Comparison of ENCODE assay signal across 9 cellular contexts in genomic region chr3:186790261-186790981, GRCh38. TPM values are rescaled to one million over a fixed set of nuclear protein-coding genes. Genes with fewer than 3 reads are reported as not detected.
DNase-seq lines count a peak whose midpoint lies in the region; ATAC-seq and TF ChIP-seq lines count a peak whose summit lies in the region.
"Had no signal": no experiment of that assay in that cellular context is flagged by ENCODE, and none has a peak within 500 bp of the region (broad histone marks: within the 10 kb centered on the region; RNA-seq: fewer than 3 reads in every experiment).

No MANE protein-coding gene starts in this region.

- POLR2A ChIA-PET in activated B cell treated with CpG ODN at 0.5 μM for 24 hours (lab: Charles Lee): interaction anchor here (0.7 to 1.0 kb wide), 9 partner anchors 10 to 175 kb away, joined by 3 to 6 read pairs (median 3); partner anchors contain the start of gene RFC4

- no peak overlapping the region for H3K9ac ChIP-seq in HUES64 (ENCODE audit: low read depth, low read length)

- H3K27me3 Mint-ChIP-seq in activated B cell treated with CpG ODN at 0.5 μM for 24 hours: no peaks in the 10 kb centered on the region

- ATAC-seq in activated B cell treated with CpG ODN at 0.5 μM for 24 hours (ENCODE audit: low read depth): no peak
- no peak for ATAC-seq in GM19452 (IDR thresholded peaks at IDR 0.05; ENCODE audit: unreplicated experiment)

- peaks cover 40% of the 10 kb centered on the region for H3K4me1 Mint-ChIP-seq in activated B cell treated with CpG ODN at 0.5 μM for 24 hours

- TF ChIP-seq POLR2A in prostate gland (IDR thresholded peaks at IDR 0.05): no peak

- TF ChIP-seq CTCF in activated B cell treated with CpG ODN at 0.5 μM for 24 hours (IDR thresholded peaks at IDR 0.05) (no peak), prostate gland (IDR thresholded peaks at IDR 0.05) (no peak)

- peaks cover 86% of the 10 kb centered on the region for H3K36me3 Mint-ChIP-seq in activated B cell treated with CpG ODN at 0.5 μM for 24 hours (ENCODE audit: low read depth)

- peak; percentile 92 for DNase-seq in DMS 273 treated with DMSO at 0.1 percent for 48 hours (lab: John Stamatoyannopoulos, UW)
- DNase-seq in activated B cell treated with CpG ODN at 0.5 μM for 24 hours: no peak
- DNase-seq in iPS-NIHi7 (ENCODE audit: extremely low spot score): peak; percentile 17
- DNase-seq in epidermal melanocyte (ENCODE audit: insufficient read length, low spot score): no peak
- DNase-seq in prostate gland (ENCODE audit: low spot score): no peak
- DNase-seq in NCI-H2196 treated with DMSO at 0.1 percent for 48 hours (lab: John Stamatoyannopoulos, UW; ENCODE audit: unreplicated experiment): no peak

- H3K27me3 ChIP-seq in HUES64 (ENCODE audit: insufficient read depth, low read length) (no peaks in the 10 kb centered on the region), prostate gland (replicated peaks; ENCODE audit: insufficient read depth) (no peaks in the 10 kb centered on the region)

- H3K4me3 Mint-ChIP-seq in activated B cell treated with CpG ODN at 0.5 μM for 24 hours: no peak overlapping the region

- H3K4me3 ChIP-seq in HUES64 (ENCODE audit: low read length) (no peak overlapping the region), prostate gland (no peak overlapping the region)

- H3K9me3 ChIP-seq in HUES64 (ENCODE audit: insufficient read depth, low read depth, low read length): no peaks in the 10 kb centered on the region
- no peaks in the 10 kb centered on the region for H3K9me3 ChIP-seq in prostate gland

- H3K27ac Mint-ChIP-seq in activated B cell treated with CpG ODN at 0.5 μM for 24 hours: peak overlapping the region; percentile 56

- intact Hi-C loops in activated B cell treated with CpG ODN at 0.5 μM for 24 hours (cut with micrococcal nuclease) (no loop called here), prostate gland (cut with DNase I) (no loop called here)

- H3K36me3 ChIP-seq in HUES64 (ENCODE audit: insufficient read depth, low read length) (peaks cover 98% of the 10 kb centered on the region), prostate gland (peaks cover 0 to 22% of the 10 kb centered on the region in 2 donors)

- H3K27ac ChIP-seq in HUES64 (ENCODE audit: low read depth, low read length): peak overlapping the region; percentile 3; the same call in 1 of the 2 replicates
- no peak overlapping the region for H3K27ac ChIP-seq in prostate gland

- 80% methylated on average over 7 of the region's 8 CpGs for WGBS in HUES64
- WGBS in prostate gland: 68% methylated on average over 8 of the region's 8 CpGs

- CTCF ChIA-PET in activated B cell treated with CpG ODN at 0.5 μM for 24 hours (lab: Charles Lee): no interaction called here

- peaks cover 8% of the 10 kb centered on the region; the same call in 1 of the 2 replicates for H3K4me1 ChIP-seq in HUES64 (ENCODE audit: insufficient read depth, low read length)
- peaks cover 11% of the 10 kb centered on the region for H3K4me1 ChIP-seq in prostate gland (replicated peaks)

- no peaks in the 10 kb centered on the region for H3K9me3 Mint-ChIP-seq in activated B cell treated with CpG ODN at 0.5 μM for 24 hours

RNA-seq across cellular contexts. Expression of gene EIF4A2, which starts 7.0 kb away (rescaled TPM):
- polyA plus RNA-seq in HUES64 (2013, experiment 1 of 2): 366 TPM
- polyA plus RNA-seq in HUES64 (2013, experiment 2 of 2): 489 TPM
- total RNA-seq in activated B cell treated with CpG ODN at 0.5 μM for 24 hours: 533 and 574 TPM in 2 replicates
- total RNA-seq in prostate gland: 100 to 1,000 TPM; 291 to 402 TPM

RNA-seq across cellular contexts. Expression of gene RFC4, which starts 15.9 kb away (rescaled TPM):
- 113 TPM for polyA plus RNA-seq in HUES64 (2013, experiment 1 of 2)
- polyA plus RNA-seq in HUES64 (2013, experiment 2 of 2): 112 TPM
- total RNA-seq in activated B cell treated with CpG ODN at 0.5 μM for 24 hours: 28.8 and 29.9 TPM in 2 replicates
- total RNA-seq in prostate gland: 10 to 100 TPM; 13.6 to 17.3 TPM

RNA-seq across cellular contexts. Expression of gene ADIPOQ, which starts 52.1 kb away (rescaled TPM):
- polyA plus RNA-seq in HUES64 (2013, experiment 1 of 2): not detected
- polyA plus RNA-seq in HUES64 (2013, experiment 2 of 2): not detected
- total RNA-seq in activated B cell treated with CpG ODN at 0.5 μM for 24 hours (not detected in 2 replicates), prostate gland (not detected)
- polyA plus RNA-seq: neural cell had no signal

Comparison
In these comparisons a context has a peak if more than half of its experiments do, and no peak if none do; other contexts are left out.
1. DNase-seq: peak in DMS 273 treated with DMSO at 0.1 percent for 48 hours (single experiment) and iPS-NIHi7 (single experiment); none in activated B cell treated with CpG ODN at 0.5 μM for 24 hours (single experiment), epidermal melanocyte (single experiment), prostate gland (single experiment) and NCI-H2196 treated with DMSO at 0.1 percent for 48 hours (single experiment).